ENCODE assay signal across 15 cellular contexts in genomic region chr1:156150107-156151000, GRCh38. TPM values are rescaled to one million over a fixed set of nuclear protein-coding genes. Genes with fewer than 3 reads are reported as not detected.
A peak's percentile ranks its signal among the peaks of the same experiment; 100 is the strongest.
DNase-seq lines count a peak whose midpoint lies in the region; ATAC-seq and TF ChIP-seq lines count a peak whose summit lies in the region.
"Had no signal": no experiment of that assay in that cellular context is flagged by ENCODE, and none has a peak within 500 bp of the region (broad histone marks: within the 10 kb centered on the region; RNA-seq: fewer than 3 reads in every experiment).

No MANE protein-coding gene starts in this region.

- H3K4me1 Mint-ChIP-seq in CD14-positive monocyte: peaks cover 93% of the 10 kb centered on the region
- peaks cover 65% of the 10 kb centered on the region for H3K4me1 Mint-ChIP-seq in activated T-helper 2 cell treated with anti-CD3 and anti-CD28 coated beads, Interferon-gamma antibody, Interleukin-2, Interleukin-4, amounts not matched to agents 10 μg/mL and 5 μg/mL and 100 μg/mL, durations not matched to agents 14 hours and 24 hours and 36 hours (ENCODE audit: low read depth)
- peaks cover 49 to 54% of the 10 kb centered on the region in 2 donors for H3K4me1 Mint-ChIP-seq in natural killer cell treated with Interleukin-12 subunit alpha and Interleukin-12 subunit beta and Interleukin-15 and Interleukin-18, amount 100 ng/mL, for 72 hours (ENCODE audit: low read depth in 2 of 2)

- H3K27me3 ChIP-seq in H7 (ENCODE audit: control insufficient read depth, insufficient read depth, low read length): no peaks in the 10 kb centered on the region

- H3K27ac Mint-ChIP-seq in CD14-positive monocyte: peak overlapping the region; percentile 91 to 99 (median 95)
- H3K27ac Mint-ChIP-seq in activated T-helper 2 cell treated with anti-CD3 and anti-CD28 coated beads, Interferon-gamma antibody, Interleukin-2, Interleukin-4, amounts not matched to agents 10 μg/mL and 5 μg/mL and 100 μg/mL, durations not matched to agents 14 hours and 24 hours and 36 hours: peak overlapping the region; percentile 55
- peak overlapping the region in 1 of 2 donors; percentile 79 for H3K27ac Mint-ChIP-seq in natural killer cell treated with Interleukin-12 subunit alpha and Interleukin-12 subunit beta and Interleukin-15 and Interleukin-18, amount 100 ng/mL, for 72 hours
- H3K27ac Mint-ChIP-seq: CD8-positive, alpha-beta T cell; progenitor cell of endocrine pancreas had no signal

- intact Hi-C loops in CD14-positive monocyte (cut with micrococcal nuclease): no loop called here
- intact Hi-C loops in activated T-helper 2 cell treated with anti-CD3 and anti-CD28 coated beads, Interferon-gamma antibody, Interleukin-2, Interleukin-4, amounts not matched to agents 10 μg/mL and 5 μg/mL and 100 μg/mL, durations not matched to agents 14 hours and 24 hours and 36 hours (cut with micrococcal nuclease): loop anchor here (5.0 kb wide), 1 partner anchor 42 kb away; the partner anchor contains the start of gene SLC25A44

- peak; percentile 74 for DNase-seq in CD14-positive monocyte (ENCODE audit: low spot score)
- DNase-seq in H7: peak; percentile 54
- no peak for DNase-seq in activated T-helper 2 cell treated with anti-CD3 and anti-CD28 coated beads, Interferon-gamma antibody, Interleukin-2, Interleukin-4, amounts not matched to agents 10 μg/mL and 5 μg/mL and 100 μg/mL, durations not matched to agents 14 hours and 24 hours and 36 hours (ENCODE audit: low spot score)
- DNase-seq in natural killer cell treated with Interleukin-12 subunit alpha and Interleukin-12 subunit beta and Interleukin-15 and Interleukin-18, amount 100 ng/mL, for 72 hours (ENCODE audit: low spot score): no peak
- no peak for DNase-seq in SHP77 (lab: John Stamatoyannopoulos, UW)
- DNase-seq in SKM-1 (lab: John Stamatoyannopoulos, UW; ENCODE audit: unreplicated experiment): no peak
- no peak for DNase-seq in stimulated activated CD4-positive, alpha-beta T cell treated with anti-CD3 and anti-CD28 coated beads, Interleukin-4, amount 100 ng/mL, for 1 hour
- DNase-seq: activated T-cell treated with anti-CD3 and anti-CD28 coated beads, Interleukin-2, amount 50 U/mL, for 1 hour; brain microvascular endothelial cell; CD8-positive, alpha-beta T cell; heart left ventricle; stimulated activated CD4-positive, alpha-beta T cell treated with anti-CD3 and anti-CD28 coated beads, Interleukin-1b, Interleukin-23, amount 100 ng/mL, for 48 hours; stimulated activated naive CD4-positive, alpha-beta T cell treated with Interleukin-2 at 50 U/mL for 16 hours had no signal

- H3K9me3 Mint-ChIP-seq in CD14-positive monocyte: peaks cover 0 to 5% (median 0%) of the 10 kb centered on the region in 7 donors
- H3K9me3 Mint-ChIP-seq in activated T-helper 2 cell treated with anti-CD3 and anti-CD28 coated beads, Interferon-gamma antibody, Interleukin-2, Interleukin-4, amounts not matched to agents 10 μg/mL and 5 μg/mL and 100 μg/mL, durations not matched to agents 14 hours and 24 hours and 36 hours: no peaks in the 10 kb centered on the region
- H3K9me3 Mint-ChIP-seq in natural killer cell treated with Interleukin-12 subunit alpha and Interleukin-12 subunit beta and Interleukin-15 and Interleukin-18, amount 100 ng/mL, for 72 hours: no peaks in the 10 kb centered on the region
- H3K9me3 Mint-ChIP-seq: CD8-positive, alpha-beta T cell had no signal

- 0 out of 2 replicates have a peak overlapping the region, but pooled peaks have one; percentile 10 for H3K4me3 ChIP-seq in H7 (ENCODE audit: insufficient read depth, low read depth, low read length)
- H3K4me3 ChIP-seq: heart left ventricle had no signal

- peak in 1 of 2 donors; percentile 26 for ATAC-seq in natural killer cell treated with Interleukin-12 subunit alpha and Interleukin-12 subunit beta and Interleukin-15 and Interleukin-18, amount 100 ng/mL, for 72 hours
- no peak for ATAC-seq in GM21576 (IDR thresholded peaks at IDR 0.05; ENCODE audit: unreplicated experiment)
- ATAC-seq: CD8-positive, alpha-beta T cell had no signal

- peaks cover 4 to 6% of the 10 kb centered on the region in 2 donors for H3K36me3 Mint-ChIP-seq in CD14-positive monocyte
- peaks cover 11% of the 10 kb centered on the region for H3K36me3 Mint-ChIP-seq in activated T-helper 2 cell treated with anti-CD3 and anti-CD28 coated beads, Interferon-gamma antibody, Interleukin-2, Interleukin-4, amounts not matched to agents 10 μg/mL and 5 μg/mL and 100 μg/mL, durations not matched to agents 14 hours and 24 hours and 36 hours (ENCODE audit: low read depth)
- no peaks in the 10 kb centered on the region for H3K36me3 Mint-ChIP-seq in natural killer cell treated with Interleukin-12 subunit alpha and Interleukin-12 subunit beta and Interleukin-15 and Interleukin-18, amount 100 ng/mL, for 72 hours
- H3K36me3 Mint-ChIP-seq: CD8-positive, alpha-beta T cell had no signal

- peaks cover 0 to 3% (median 0%) of the 10 kb centered on the region in 3 donors for H3K27me3 Mint-ChIP-seq in CD14-positive monocyte (ENCODE audit: low read depth in 3 of 3)
- no peaks in the 10 kb centered on the region for H3K27me3 Mint-ChIP-seq in activated T-helper 2 cell treated with anti-CD3 and anti-CD28 coated beads, Interferon-gamma antibody, Interleukin-2, Interleukin-4, amounts not matched to agents 10 μg/mL and 5 μg/mL and 100 μg/mL, durations not matched to agents 14 hours and 24 hours and 36 hours (ENCODE audit: low read depth)
- H3K27me3 Mint-ChIP-seq in natural killer cell treated with Interleukin-12 subunit alpha and Interleukin-12 subunit beta and Interleukin-15 and Interleukin-18, amount 100 ng/mL, for 72 hours: peaks cover 0 to 5% of the 10 kb centered on the region in 2 donors

- no peak for TF ChIP-seq CTCF in CD14-positive monocyte (IDR thresholded peaks at IDR 0.05)

- H3K36me3 ChIP-seq in H7 (replicated peaks; ENCODE audit: control insufficient read depth, insufficient read depth, low read length): no peaks in the 10 kb centered on the region
- H3K36me3 ChIP-seq: brain microvascular endothelial cell, heart left ventricle had no signal

- no peak overlapping the region for H3K4me3 Mint-ChIP-seq in CD14-positive monocyte
- H3K4me3 Mint-ChIP-seq in activated T-helper 2 cell treated with anti-CD3 and anti-CD28 coated beads, Interferon-gamma antibody, Interleukin-2, Interleukin-4, amounts not matched to agents 10 μg/mL and 5 μg/mL and 100 μg/mL, durations not matched to agents 14 hours and 24 hours and 36 hours (ENCODE audit: low read depth): no peak overlapping the region
- peak overlapping the region; percentile 22 for H3K4me3 Mint-ChIP-seq in natural killer cell treated with Interleukin-12 subunit alpha and Interleukin-12 subunit beta and Interleukin-15 and Interleukin-18, amount 100 ng/mL, for 72 hours
- H3K4me3 Mint-ChIP-seq: CD8-positive, alpha-beta T cell had no signal

RNA-seq across cellular contexts. Expression of gene SEMA4A, which starts 3.0 kb away (rescaled TPM):
- polyA plus RNA-seq in CD14-positive monocyte: 100 to 1,000 TPM in 1 of 2 donors, 10 to 100 TPM in 1; 72.3 to 121 TPM
- total RNA-seq in H7 (2014; rRNA removed; shearing (Covaris generic)): 10.3 and 15.8 TPM in 2 replicates
- 128 and 132 TPM in 2 replicates for total RNA-seq in activated T-helper 2 cell treated with anti-CD3 and anti-CD28 coated beads, Interferon-gamma antibody, Interleukin-2, Interleukin-4, amounts not matched to agents 10 μg/mL and 5 μg/mL and 100 μg/mL, durations not matched to agents 14 hours and 24 hours and 36 hours
- 10 to 100 TPM in 1 of 2 donors, 1 to 10 TPM in 1; 3.9 to 16.6 TPM for total RNA-seq in natural killer cell treated with Interleukin-12 subunit alpha and Interleukin-12 subunit beta and Interleukin-15 and Interleukin-18, amount 100 ng/mL, for 72 hours

RNA-seq across cellular contexts. Expression of gene LMNA, which starts 35.8 kb away (rescaled TPM):
- polyA plus RNA-seq in CD14-positive monocyte: 10 to 100 TPM; 16.5 to 24.7 TPM
- total RNA-seq in H7 (2014; rRNA removed; shearing (Covaris generic)): 101 and 119 TPM in 2 replicates
- 246 and 247 TPM in 2 replicates for total RNA-seq in activated T-helper 2 cell treated with anti-CD3 and anti-CD28 coated beads, Interferon-gamma antibody, Interleukin-2, Interleukin-4, amounts not matched to agents 10 μg/mL and 5 μg/mL and 100 μg/mL, durations not matched to agents 14 hours and 24 hours and 36 hours
- 10 to 100 TPM; 21.4 to 67.6 TPM for total RNA-seq in natural killer cell treated with Interleukin-12 subunit alpha and Interleukin-12 subunit beta and Interleukin-15 and Interleukin-18, amount 100 ng/mL, for 72 hours

RNA-seq across cellular contexts. Expression of gene SLC25A44, which starts 43.5 kb away (rescaled TPM):
- 10 to 100 TPM; 17.1 to 28.8 TPM for polyA plus RNA-seq in CD14-positive monocyte
- total RNA-seq in H7 (2014; rRNA removed; shearing (Covaris generic)): 31.9 and 33.2 TPM in 2 replicates
- total RNA-seq in activated T-helper 2 cell treated with anti-CD3 and anti-CD28 coated beads, Interferon-gamma antibody, Interleukin-2, Interleukin-4, amounts not matched to agents 10 μg/mL and 5 μg/mL and 100 μg/mL, durations not matched to agents 14 hours and 24 hours and 36 hours: 62.6 and 63.7 TPM in 2 replicates
- 10 to 100 TPM; 54.4 to 56.6 TPM for total RNA-seq in natural killer cell treated with Interleukin-12 subunit alpha and Interleukin-12 subunit beta and Interleukin-15 and Interleukin-18, amount 100 ng/mL, for 72 hours

Comparison
In these comparisons a context has a peak if more than half of its experiments do, and no peak if none do; other contexts are left out.
1. DNase-seq: peak in CD14-positive monocyte (single experiment) and H7 (single experiment); none in activated T-helper 2 cell treated with anti-CD3 and anti-CD28 coated beads, Interferon-gamma antibody, Interleukin-2, Interleukin-4, amounts not matched to agents 10 μg/mL and 5 μg/mL and 100 μg/mL, durations not matched to agents 14 hours and 24 hours and 36 hours (single experiment), natural killer cell treated with Interleukin-12 subunit alpha and Interleukin-12 subunit beta and Interleukin-15 and Interleukin-18, amount 100 ng/mL, for 72 hours (single experiment), SHP77 (0 of 2), SKM-1 (single experiment) and stimulated activated CD4-positive, alpha-beta T cell treated with anti-CD3 and anti-CD28 coated beads, Interleukin-4, amount 100 ng/mL, for 1 hour (single experiment).